Comparison of ENCODE assay signal across 9 cellular contexts in the genomic region with DNA sequence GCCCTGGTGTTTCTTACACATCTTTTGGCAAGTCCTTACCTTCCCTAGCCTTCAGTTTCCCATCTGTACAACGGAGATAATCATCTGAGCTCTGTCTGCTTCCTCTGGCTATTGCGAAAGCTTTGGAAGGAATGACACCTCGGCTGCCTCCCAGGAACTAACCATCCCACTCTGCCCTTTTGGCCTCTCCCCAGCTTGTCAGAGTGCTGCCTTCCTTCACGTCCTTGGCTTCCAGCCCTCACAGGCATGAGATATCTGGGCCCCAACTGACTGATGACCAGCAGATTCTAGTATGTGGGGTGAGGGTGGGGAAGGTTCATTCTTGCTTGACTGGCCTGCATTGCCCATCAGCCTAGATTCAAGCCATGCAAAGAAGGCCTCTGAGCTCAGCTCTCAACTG.
DNase-seq lines count a peak whose midpoint lies in the region; ATAC-seq, FAIRE-seq and TF ChIP-seq lines count a peak whose summit lies in the region.
"Had no signal": no experiment of that assay in that cellular context is flagged by ENCODE, and none has a peak within 500 bp of the region (broad histone marks: within the 10 kb centered on the region; RNA-seq: fewer than 3 reads in every experiment).

No MANE protein-coding gene starts in this region.

- no peak overlapping the region for H3K4me3 Mint-ChIP-seq in endothelial cell (ENCODE audit: unreplicated experiment)
- H3K4me3 Mint-ChIP-seq: stimulated activated naive CD8-positive, alpha-beta T cell treated with anti-CD3 and anti-CD28 coated beads, Interleukin-15, Interleukin-2, amounts not matched to agents 100 ng/mL and 50 ng/mL, for 24 hours had no signal

- FAIRE-seq in GM12892 (lab: Jason Lieb, UNC): no peak

- no peak for ATAC-seq in HG03175 (IDR thresholded peaks at IDR 0.05; ENCODE audit: unreplicated experiment)

- peaks cover 30% of the 10 kb centered on the region for H3K4me1 Mint-ChIP-seq in endothelial cell (ENCODE audit: unreplicated experiment)

- TF ChIP-seq CTCF in fibroblast of pulmonary artery (IDR thresholded peaks at IDR 0.05; ENCODE audit: low read length, missing control alignments): no peak
- TF ChIP-seq CTCF in endothelial cell (IDR thresholded peaks at IDR 0.05; ENCODE audit: unreplicated experiment): no peak

- H3K4me3 ChIP-seq in fibroblast of pulmonary artery (replicated peaks; ENCODE audit: low read depth, low read length): no peak overlapping the region

- no peak for TF ChIP-seq POLR2A in GM12892 (IDR thresholded peaks at IDR 0.05; ENCODE audit: low read depth, low read length)

- DNase-seq in AG20443 (ENCODE audit: low spot score): peak; percentile 76
- DNase-seq in fibroblast of pulmonary artery (ENCODE audit: low read depth): peak; percentile 88
- peak; percentile 52 for DNase-seq in non-pigmented ciliary epithelial cell (ENCODE audit: low read depth)
- no peak for DNase-seq in GF-D8 (lab: John Stamatoyannopoulos, UW)
- DNase-seq in GM12892 (ENCODE audit: insufficient read length): no peak
- DNase-seq in endothelial cell (ENCODE audit: low spot score): no peak

- H3K36me3 Mint-ChIP-seq in endothelial cell (ENCODE audit: low read depth, unreplicated experiment): peaks cover 10% of the 10 kb centered on the region

- H3K27ac Mint-ChIP-seq in endothelial cell (ENCODE audit: unreplicated experiment): no peak overlapping the region
- H3K27ac Mint-ChIP-seq: stimulated activated naive CD8-positive, alpha-beta T cell treated with anti-CD3 and anti-CD28 coated beads, Interleukin-15, Interleukin-2, amounts not matched to agents 100 ng/mL and 50 ng/mL, for 24 hours had no signal

- no peaks in the 10 kb centered on the region for H3K9me3 Mint-ChIP-seq in endothelial cell (ENCODE audit: unreplicated experiment)
- H3K9me3 Mint-ChIP-seq: stimulated activated naive CD8-positive, alpha-beta T cell treated with anti-CD3 and anti-CD28 coated beads, Interleukin-15, Interleukin-2, amounts not matched to agents 100 ng/mL and 50 ng/mL, for 24 hours had no signal

- peaks cover 5% of the 10 kb centered on the region for H3K27me3 Mint-ChIP-seq in endothelial cell (ENCODE audit: unreplicated experiment)
- H3K27me3 Mint-ChIP-seq: stimulated activated naive CD8-positive, alpha-beta T cell treated with anti-CD3 and anti-CD28 coated beads, Interleukin-15, Interleukin-2, amounts not matched to agents 100 ng/mL and 50 ng/mL, for 24 hours had no signal

TF ChIP-seq in PFSK-1, 5 proteins besides CTCF, POLR2A, EP300 and RAD21:
- TF ChIP-seq SIN3A (IDR thresholded peaks at IDR 0.05; ENCODE audit: borderline replicate concordance, insufficient read depth, low read length): 0 out of 2 replicates have a peak, but pooled peaks have one; percentile 31
- peak; percentile 30 for TF ChIP-seq FOXP2 (optimal IDR thresholded peaks at IDR 0.05; ENCODE audit: borderline replicate concordance, extremely low read depth, extremely low read length, insufficient read depth)
- TF ChIP-seq REST (IDR thresholded peaks at IDR 0.05; ENCODE audit: insufficient read depth in 1 of 2, low read depth in 2 of 2, low read length in 2 of 2): peak in 1 of 2 experiments; percentile 58; a peak in 1 of 4 replicates
- no peak for TF ChIP-seq POLR2AphosphoS5 (IDR thresholded peaks at IDR 0.05; ENCODE audit: low read depth, low read length)
- no peak for TF ChIP-seq TAF1 (IDR thresholded peaks at IDR 0.05; ENCODE audit: borderline replicate concordance, insufficient read depth, low read length)

Comparison
In these comparisons a context has a peak if more than half of its experiments do, and no peak if none do; other contexts are left out.
1. DNase-seq: peak in AG20443 (single experiment), fibroblast of pulmonary artery (single experiment) and non-pigmented ciliary epithelial cell (single experiment); none in GF-D8 (single experiment), GM12892 (single experiment) and endothelial cell (single experiment).